Comparison of ENCODE assay signal across 22 cellular contexts in genomic region chr12:122326597-122326996, GRCh38.
A peak's percentile ranks its signal among the peaks of the same experiment; 100 is the strongest.
DNase-seq lines count a peak whose midpoint lies in the region; ATAC-seq and TF ChIP-seq lines count a peak whose summit lies in the region.
"Had no signal": no experiment of that assay in that cellular context is flagged by ENCODE, and none has a peak within 500 bp of the region (broad histone marks: within the 10 kb centered on the region; RNA-seq: fewer than 3 reads in every experiment).

No MANE protein-coding gene starts in this region.

- H3K4me1 ChIP-seq in mammary epithelial cell (ENCODE audit: insufficient read depth, low read length) = no peaks in the 10 kb centered on the region
- H3K4me1 ChIP-seq: BE2C had no signal

- peaks cover 21% of the 10 kb centered on the region for H3K4me1 Mint-ChIP-seq in activated CD4-positive, alpha-beta T cell treated with anti-CD3 and anti-CD28 coated beads for 36 hours
- H3K4me1 Mint-ChIP-seq in activated T-helper 1 cell treated with anti-CD3 and anti-CD28 coated beads, Interleukin-12 subunit alpha, Interleukin-12 subunit beta, Interleukin-2, Interleukin-4 antibody, amounts not matched to agents 30 ng/mL and 10 ng/mL and 1 ng/mL, durations not matched to agents 14 hours and 24 hours and 36 hours (ENCODE audit: low read depth) = peaks cover 24% of the 10 kb centered on the region

- no peaks in the 10 kb centered on the region for H3K27me3 ChIP-seq in mammary epithelial cell (ENCODE audit: insufficient read depth, low read length)
- H3K27me3 ChIP-seq: BE2C had no signal

- dilution Hi-C loops in mammary epithelial cell (cut with HindIII; ENCODE audit: low sequenced_read_pairs) = no loop called here

- peak; percentile 36 for ATAC-seq in activated CD4-positive, alpha-beta T cell treated with anti-CD3 and anti-CD28 coated beads for 36 hours
- no peak for ATAC-seq in GM21360 (IDR thresholded peaks at IDR 0.05; ENCODE audit: unreplicated experiment)
- ATAC-seq: effector memory CD8-positive, alpha-beta T cell had no signal

- intact Hi-C loops in activated CD4-positive, alpha-beta T cell treated with anti-CD3 and anti-CD28 coated beads for 36 hours (cut with DNase I, micrococcal nuclease) = no loop called here
- intact Hi-C loops in activated T-helper 1 cell treated with anti-CD3 and anti-CD28 coated beads, Interleukin-12 subunit alpha, Interleukin-12 subunit beta, Interleukin-2, Interleukin-4 antibody, amounts not matched to agents 30 ng/mL and 10 ng/mL and 1 ng/mL, durations not matched to agents 14 hours and 24 hours and 36 hours (cut with micrococcal nuclease) = no loop called here
- intact Hi-C loops in mammary epithelial cell (cut with micrococcal nuclease) = no loop called here

- no peaks in the 10 kb centered on the region for H3K79me2 ChIP-seq in mammary epithelial cell (ENCODE audit: insufficient read depth, low read length)

- DNase-seq in activated CD4-positive, alpha-beta T cell treated with anti-CD3 and anti-CD28 coated beads for 36 hours = peak; percentile 9
- DNase-seq in activated CD4-positive, alpha-beta T cell treated with anti-CD3 and anti-CD28 coated beads for 4 hours = no peak
- peak; percentile 66 for DNase-seq in Jurkat, Clone E6-1 (ENCODE audit: low read depth, low spot score)
- DNase-seq in activated T-helper 1 cell treated with anti-CD3 and anti-CD28 coated beads, Interleukin-12 subunit alpha, Interleukin-12 subunit beta, Interleukin-2, Interleukin-4 antibody, amounts not matched to agents 30 ng/mL and 10 ng/mL and 1 ng/mL, durations not matched to agents 14 hours and 24 hours and 36 hours (ENCODE audit: low spot score) = peak; percentile 6
- DNase-seq in kidney tubule cell (ENCODE audit: low spot score) (peak; percentile 35), amygdala (lab: John Stamatoyannopoulos, UW) (no peak), mammary epithelial cell (no peak)
- DNase-seq: activated CD8-positive, alpha-beta memory T cell treated with anti-CD3 and anti-CD28 coated beads, Interleukin-2, amount 50 U/mL, for 48 hours; BE2C; cerebellar nuclear complex; DMS79 treated with DMSO at 0.1 percent for 48 hours; effector memory CD8-positive, alpha-beta T cell; glutamatergic neuron; H7; NCI-H1092; NCI-H2029 treated with DMSO at 0.1 percent for 48 hours; NCI-H510A treated with DMSO at 0.1 percent for 48 hours; nucleus accumbens; retina had no signal

- POLR2A ChIA-PET in activated CD4-positive, alpha-beta T cell treated with anti-CD3 and anti-CD28 coated beads for 36 hours (lab: Charles Lee) = no interaction called here

- no peak overlapping the region for H3K4me3 Mint-ChIP-seq in activated CD4-positive, alpha-beta T cell treated with anti-CD3 and anti-CD28 coated beads for 36 hours
- peak overlapping the region; percentile 23 for H3K4me3 Mint-ChIP-seq in activated T-helper 1 cell treated with anti-CD3 and anti-CD28 coated beads, Interleukin-12 subunit alpha, Interleukin-12 subunit beta, Interleukin-2, Interleukin-4 antibody, amounts not matched to agents 30 ng/mL and 10 ng/mL and 1 ng/mL, durations not matched to agents 14 hours and 24 hours and 36 hours
- H3K4me3 Mint-ChIP-seq: effector memory CD8-positive, alpha-beta T cell had no signal

- 98% methylated on average over 5 of the region's 5 CpGs for WGBS in mammary epithelial cell (ENCODE audit: low coverage, missing lambda C conversion rate)

- BruUV-seq in mammary epithelial cell (replicated peaks; lab: Mats Ljungman, UMichigan) = no TSS peak

- no peak overlapping the region for H2AFZ ChIP-seq in mammary epithelial cell (ENCODE audit: low read depth, low read length)

- H3K27me3 Mint-ChIP-seq in activated CD4-positive, alpha-beta T cell treated with anti-CD3 and anti-CD28 coated beads for 36 hours = no peaks in the 10 kb centered on the region
- H3K27me3 Mint-ChIP-seq in activated T-helper 1 cell treated with anti-CD3 and anti-CD28 coated beads, Interleukin-12 subunit alpha, Interleukin-12 subunit beta, Interleukin-2, Interleukin-4 antibody, amounts not matched to agents 30 ng/mL and 10 ng/mL and 1 ng/mL, durations not matched to agents 14 hours and 24 hours and 36 hours (ENCODE audit: insufficient read depth) = no peaks in the 10 kb centered on the region
- H3K27me3 Mint-ChIP-seq: effector memory CD8-positive, alpha-beta T cell had no signal

- H3K9ac ChIP-seq in mammary epithelial cell (ENCODE audit: insufficient read depth, low read length) = no peak overlapping the region

- no peak overlapping the region for H3K4me2 ChIP-seq in mammary epithelial cell (ENCODE audit: insufficient read depth, low read depth, low read length)

- H3K27ac Mint-ChIP-seq in activated CD4-positive, alpha-beta T cell treated with anti-CD3 and anti-CD28 coated beads for 36 hours = peak overlapping the region; percentile 73
- H3K27ac Mint-ChIP-seq in activated T-helper 1 cell treated with anti-CD3 and anti-CD28 coated beads, Interleukin-12 subunit alpha, Interleukin-12 subunit beta, Interleukin-2, Interleukin-4 antibody, amounts not matched to agents 30 ng/mL and 10 ng/mL and 1 ng/mL, durations not matched to agents 14 hours and 24 hours and 36 hours = peak overlapping the region; percentile 68

- peaks cover 24% of the 10 kb centered on the region for H3K36me3 Mint-ChIP-seq in activated CD4-positive, alpha-beta T cell treated with anti-CD3 and anti-CD28 coated beads for 36 hours (ENCODE audit: low read depth)
- H3K36me3 Mint-ChIP-seq in activated T-helper 1 cell treated with anti-CD3 and anti-CD28 coated beads, Interleukin-12 subunit alpha, Interleukin-12 subunit beta, Interleukin-2, Interleukin-4 antibody, amounts not matched to agents 30 ng/mL and 10 ng/mL and 1 ng/mL, durations not matched to agents 14 hours and 24 hours and 36 hours (ENCODE audit: low read depth) = peaks cover 29% of the 10 kb centered on the region

- no peak overlapping the region for H3K27ac ChIP-seq in mammary epithelial cell (ENCODE audit: insufficient read depth, low read depth, low read length)
- H3K27ac ChIP-seq: HL-60, thoracic aorta had no signal

- H4K20me1 ChIP-seq in mammary epithelial cell (ENCODE audit: insufficient read depth, low read length) = peaks cover 3% of the 10 kb centered on the region

- H3K36me3 ChIP-seq in mammary epithelial cell (ENCODE audit: insufficient read depth, low read length) = peaks cover 11% of the 10 kb centered on the region

- no peaks in the 10 kb centered on the region for H3K9me3 Mint-ChIP-seq in activated CD4-positive, alpha-beta T cell treated with anti-CD3 and anti-CD28 coated beads for 36 hours (ENCODE audit: low read depth)
- H3K9me3 Mint-ChIP-seq in activated T-helper 1 cell treated with anti-CD3 and anti-CD28 coated beads, Interleukin-12 subunit alpha, Interleukin-12 subunit beta, Interleukin-2, Interleukin-4 antibody, amounts not matched to agents 30 ng/mL and 10 ng/mL and 1 ng/mL, durations not matched to agents 14 hours and 24 hours and 36 hours = no peaks in the 10 kb centered on the region
- H3K9me3 Mint-ChIP-seq: effector memory CD8-positive, alpha-beta T cell had no signal

- H3K9me3 ChIP-seq in mammary epithelial cell (replicated peaks; ENCODE audit: insufficient read depth, low read length) = no peaks in the 10 kb centered on the region
- H3K9me3 ChIP-seq: BE2C, thoracic aorta had no signal

- no peak overlapping the region for H3K4me3 ChIP-seq in Jurkat, Clone E6-1 (ENCODE audit: low read length)
- H3K4me3 ChIP-seq in mammary epithelial cell (replicated peaks in 1 of 3; ENCODE audit: insufficient read depth in 1 of 3, low read depth in 2 of 3, low read length in 3 of 3) = no peak overlapping the region
- H3K4me3 ChIP-seq: thoracic aorta had no signal

- in situ Hi-C loops in mammary epithelial cell (cut with MboI; ENCODE audit: low sequenced_read_pairs in 2 of 2) = no loop called here

- no peak for TF ChIP-seq CTCF in mammary epithelial cell (conservative IDR thresholded peaks at IDR 0.05 in 1 of 2, IDR thresholded peaks at IDR 0.05 in 1 of 2; ENCODE audit: extremely low read depth in 1 of 2, insufficient read depth in 1 of 2, low read depth in 1 of 2, low read length in 2 of 2)

- CTCF ChIA-PET in activated CD4-positive, alpha-beta T cell treated with anti-CD3 and anti-CD28 coated beads for 36 hours (lab: Charles Lee) = interaction anchor here (1.2 to 1.7 kb wide), 4 partner anchors 9 to 32 kb away, joined by 4 to 7 read pairs (median 6); no protein-coding TSS in a partner anchor
- CTCF ChIA-PET in mammary epithelial cell (lab: Charles Lee; ENCODE audit: low non-redundant PET) = no interaction called here

Comparison
In these comparisons a context has a peak if more than half of its experiments do, and no peak if none do; other contexts are left out.
1. DNase-seq: peak in activated CD4-positive, alpha-beta T cell treated with anti-CD3 and anti-CD28 coated beads for 36 hours (single experiment), Jurkat, Clone E6-1 (single experiment), activated T-helper 1 cell treated with anti-CD3 and anti-CD28 coated beads, Interleukin-12 subunit alpha, Interleukin-12 subunit beta, Interleukin-2, Interleukin-4 antibody, amounts not matched to agents 30 ng/mL and 10 ng/mL and 1 ng/mL, durations not matched to agents 14 hours and 24 hours and 36 hours (single experiment) and kidney tubule cell (single experiment); none in activated CD4-positive, alpha-beta T cell treated with anti-CD3 and anti-CD28 coated beads for 4 hours (0 of 2), amygdala (0 of 56) and mammary epithelial cell (single experiment).